In genomic region chr5:56148453-56148971, GRCh38 we compare ENCODE assay signal across 7 cellular contexts.
A peak's percentile ranks its signal among the peaks of the same experiment; 100 is the strongest.
DNase-seq lines count a peak whose midpoint lies in the region; ATAC-seq and TF ChIP-seq lines count a peak whose summit lies in the region.

No MANE protein-coding gene starts in this region.

- no peaks in the 10 kb centered on the region for H3K9me3 ChIP-seq in mucosa of rectum (ENCODE audit: control insufficient read depth in 2 of 2, low read length in 2 of 2)

- ATAC-seq in GM19328 (IDR thresholded peaks at IDR 0.05; ENCODE audit: unreplicated experiment) (peak; percentile 82), HG03064 (IDR thresholded peaks at IDR 0.05; ENCODE audit: low read depth, unreplicated experiment) (peak; percentile 94)

- DNase-seq in NCI-H82 treated with DMSO at 0.1 percent for 48 hours (lab: John Stamatoyannopoulos, UW; ENCODE audit: unreplicated experiment) (peak; percentile 17), RKO (ENCODE audit: low spot score) (no peak), lower leg skin (ENCODE audit: low spot score in 2 of 2) (no peak), GF-D8 (lab: John Stamatoyannopoulos, UW) (no peak)

- no peaks in the 10 kb centered on the region for H3K36me3 ChIP-seq in mucosa of rectum (ENCODE audit: control insufficient read depth in 2 of 2, insufficient read depth in 2 of 2, low read length in 2 of 2)

- H3K27ac ChIP-seq in mucosa of rectum (ENCODE audit: low read depth in 2 of 2, low read length in 2 of 2), result peak overlapping the region; percentile 56 to 64

- no peak for TF ChIP-seq POLR2A in lower leg skin (IDR thresholded peaks at IDR 0.05)

- 83 to 92% methylated on average over 4 of the region's 4 CpGs for WGBS in lower leg skin, 2 donors

- H3K27me3 ChIP-seq in mucosa of rectum (ENCODE audit: control insufficient read depth in 2 of 2, insufficient read depth in 2 of 2, low read length in 2 of 2), result no peaks in the 10 kb centered on the region

- no peak overlapping the region for H3K9ac ChIP-seq in mucosa of rectum (ENCODE audit: low read depth in 1 of 2, low read length in 2 of 2)

- peaks cover 4 to 5% of the 10 kb centered on the region in 2 donors for H3K4me1 ChIP-seq in mucosa of rectum (ENCODE audit: control insufficient read depth in 2 of 2, insufficient read depth in 2 of 2, low read length in 2 of 2)

- TF ChIP-seq CTCF in lower leg skin (IDR thresholded peaks at IDR 0.05), result no peak

- intact Hi-C loops in lower leg skin (cut with DNase I; ENCODE audit: low total_unique reads), result no loop called here

- H3K4me3 ChIP-seq in mucosa of rectum (ENCODE audit: low read length in 2 of 2), result no peak overlapping the region
- no peak overlapping the region for H3K4me3 ChIP-seq in lower leg skin (ENCODE audit: low read depth, poor library complexity, severe bottlenecking)
